25 cellular contexts compared by ENCODE assay signal in genomic region chr5:78605611-78606010, GRCh38. TPM values are rescaled to one million over a fixed set of nuclear protein-coding genes. Genes with fewer than 3 reads are reported as not detected.
A peak's percentile ranks its signal among the peaks of the same experiment; 100 is the strongest.
DNase-seq lines count a peak whose midpoint lies in the region; ATAC-seq and TF ChIP-seq lines count a peak whose summit lies in the region.
"Had no signal": no experiment of that assay in that cellular context is flagged by ENCODE, and none has a peak within 500 bp of the region (broad histone marks: within the 10 kb centered on the region; RNA-seq: fewer than 3 reads in every experiment).

No MANE protein-coding gene starts in this region.

- no peaks in the 10 kb centered on the region for H3K9me3 ChIP-seq in mesenchymal stem cell (ENCODE audit: control insufficient read depth, low read length)
- H3K9me3 ChIP-seq: gastroesophageal sphincter, transverse colon had no signal

- no peak overlapping the region for H3K18ac ChIP-seq in mesenchymal stem cell (ENCODE audit: low read depth in 1 of 2, low read length in 2 of 2)

- peak; percentile 34 for DNase-seq in A172 (ENCODE audit: low spot score)
- peak; percentile 36 for DNase-seq in HT1080 (ENCODE audit: low read depth)
- DNase-seq in brain microvascular endothelial cell: no peak
- DNase-seq in mesenchymal stem cell: no peak
- no peak for DNase-seq in activated CD4-positive, alpha-beta T cell treated with anti-CD3 and anti-CD28 coated beads for 1 hour
- no peak for DNase-seq in CD14-positive monocyte (ENCODE audit: low spot score)
- DNase-seq in HEK293T (ENCODE audit: extremely low spot score): no peak
- DNase-seq: activated CD4-positive, CD25-positive, alpha-beta regulatory T cell treated with anti-CD3 and anti-CD28 coated beads, Interleukin-2, amount 50 U/mL, for 72 hours; activated naive CD4-positive, alpha-beta T cell treated with anti-CD3 and anti-CD28 coated beads for 36 hours; activated T-cell treated with anti-CD3 and anti-CD28 coated beads, Interleukin-2, amount 50 U/mL, for 1 hour; amygdala; Calu3; islet precursor cell; NCI-H146; NCI-H748 treated with DMSO at 0.1 percent for 48 hours; SHP77 treated with DMSO at 0.1 percent for 48 hours; stimulated activated CD4-positive, alpha-beta T cell treated with anti-CD3 and anti-CD28 coated beads, Interleukin-4, amount 100 ng/mL, for 4 hours; transverse colon had no signal

- TF ChIP-seq CTCF in brain microvascular endothelial cell (IDR thresholded peaks at IDR 0.05; ENCODE audit: low read depth, low read length, missing control alignments) (no peak), CD14-positive monocyte (IDR thresholded peaks at IDR 0.05) (no peak)

- no peaks in the 10 kb centered on the region for H3K36me3 Mint-ChIP-seq in activated T-helper 17 cell treated with anti-CD3 and anti-CD28 coated beads, Interleukin-2, amount 50 U/mL, for 72 hours (ENCODE audit: low read depth)
- H3K36me3 Mint-ChIP-seq in CD14-positive monocyte: no peaks in the 10 kb centered on the region

- H3K27ac Mint-ChIP-seq in activated T-helper 17 cell treated with anti-CD3 and anti-CD28 coated beads, Interleukin-2, amount 50 U/mL, for 72 hours: no peak overlapping the region
- no peak overlapping the region for H3K27ac Mint-ChIP-seq in CD14-positive monocyte
- H3K27ac Mint-ChIP-seq: activated naive CD4-positive, alpha-beta T cell treated with anti-CD3 and anti-CD28 coated beads for 36 hours; GM23338; stimulated activated naive CD8-positive, alpha-beta T cell treated with anti-CD3 and anti-CD28 coated beads, Interleukin-15, Interleukin-2, amounts not matched to agents 100 ng/mL and 50 ng/mL, for 24 hours had no signal

- H4K91ac ChIP-seq in mesenchymal stem cell (ENCODE audit: low read length): no peak overlapping the region

- H3K4me3 ChIP-seq in brain microvascular endothelial cell (ENCODE audit: low read depth, low read length) (no peak overlapping the region), mesenchymal stem cell (ENCODE audit: insufficient read depth in 1 of 2, low read depth in 1 of 2, low read length in 2 of 2) (no peak overlapping the region)
- H3K4me3 ChIP-seq: BLaER1, gastroesophageal sphincter, GM23338, lung, transverse colon had no signal

- no peak overlapping the region for H3K23ac ChIP-seq in mesenchymal stem cell (ENCODE audit: low read length in 2 of 2)

- H3K9me3 Mint-ChIP-seq in activated T-helper 17 cell treated with anti-CD3 and anti-CD28 coated beads, Interleukin-2, amount 50 U/mL, for 72 hours: no peaks in the 10 kb centered on the region
- peaks cover 0 to 4% (median 0%) of the 10 kb centered on the region in 7 donors for H3K9me3 Mint-ChIP-seq in CD14-positive monocyte
- H3K9me3 Mint-ChIP-seq: activated naive CD4-positive, alpha-beta T cell treated with anti-CD3 and anti-CD28 coated beads for 36 hours; central memory CD8-positive, alpha-beta T cell; GM23338; stimulated activated naive CD8-positive, alpha-beta T cell treated with anti-CD3 and anti-CD28 coated beads, Interleukin-15, Interleukin-2, amounts not matched to agents 100 ng/mL and 50 ng/mL, for 24 hours had no signal

- peaks cover 3% of the 10 kb centered on the region for H3K36me3 ChIP-seq in brain microvascular endothelial cell (replicated peaks)
- H3K36me3 ChIP-seq in mesenchymal stem cell (ENCODE audit: control insufficient read depth in 1 of 2, insufficient read depth in 2 of 2, low read depth in 1 of 2, low read length in 2 of 2): peaks cover 0 to 19% of the 10 kb centered on the region in 2 experiments
- H3K36me3 ChIP-seq: BLaER1, gastroesophageal sphincter, transverse colon had no signal

- no peak overlapping the region for H2BK5ac ChIP-seq in mesenchymal stem cell (ENCODE audit: low read depth, low read length, poor library complexity, severe bottlenecking)

- H2BK120ac ChIP-seq in mesenchymal stem cell (ENCODE audit: low read depth, low read length): no peak overlapping the region

- H3K4me3 Mint-ChIP-seq in activated T-helper 17 cell treated with anti-CD3 and anti-CD28 coated beads, Interleukin-2, amount 50 U/mL, for 72 hours: no peak overlapping the region
- H3K4me3 Mint-ChIP-seq in CD14-positive monocyte: no peak overlapping the region
- H3K4me3 Mint-ChIP-seq: activated naive CD4-positive, alpha-beta T cell treated with anti-CD3 and anti-CD28 coated beads for 36 hours; central memory CD8-positive, alpha-beta T cell; GM23338; stimulated activated naive CD8-positive, alpha-beta T cell treated with anti-CD3 and anti-CD28 coated beads, Interleukin-15, Interleukin-2, amounts not matched to agents 100 ng/mL and 50 ng/mL, for 24 hours had no signal

- H3K14ac ChIP-seq in mesenchymal stem cell (ENCODE audit: low read length in 2 of 2): no peak overlapping the region

- peaks cover 9% of the 10 kb centered on the region for H3K79me1 ChIP-seq in mesenchymal stem cell (replicated peaks; ENCODE audit: low read length, poor library complexity, severe bottlenecking)

- no peak overlapping the region for H2AK5ac ChIP-seq in mesenchymal stem cell (ENCODE audit: low read length, severe bottlenecking)

- ATAC-seq in activated T-helper 17 cell treated with anti-CD3 and anti-CD28 coated beads, Interleukin-2, amount 50 U/mL, for 72 hours (replicated peaks): no peak
- ATAC-seq: gastroesophageal sphincter, GM23338 had no signal

- no peaks in the 10 kb centered on the region for H3K4me1 Mint-ChIP-seq in activated T-helper 17 cell treated with anti-CD3 and anti-CD28 coated beads, Interleukin-2, amount 50 U/mL, for 72 hours
- no peaks in the 10 kb centered on the region for H3K4me1 Mint-ChIP-seq in CD14-positive monocyte
- H3K4me1 Mint-ChIP-seq: central memory CD8-positive, alpha-beta T cell had no signal

- H3K4me2 ChIP-seq in mesenchymal stem cell (ENCODE audit: low read length, poor library complexity, severe bottlenecking): no peak overlapping the region
- H3K4me2 ChIP-seq: BLaER1, GM23338 had no signal

- CTCF ChIA-PET in HEK293T (lab: Yijun Ruan, JAX): no interaction called here

- peaks cover 14% of the 10 kb centered on the region for H3K27me3 Mint-ChIP-seq in activated T-helper 17 cell treated with anti-CD3 and anti-CD28 coated beads, Interleukin-2, amount 50 U/mL, for 72 hours
- peaks cover 3 to 8% (median 3%) of the 10 kb centered on the region in 3 donors for H3K27me3 Mint-ChIP-seq in CD14-positive monocyte (ENCODE audit: low read depth in 3 of 3)

- H2BK15ac ChIP-seq in mesenchymal stem cell (ENCODE audit: low read depth, poor library complexity, severe bottlenecking): no peak overlapping the region

- no peaks in the 10 kb centered on the region for H3K27me3 ChIP-seq in brain microvascular endothelial cell (replicated peaks)
- no peaks in the 10 kb centered on the region for H3K27me3 ChIP-seq in mesenchymal stem cell (ENCODE audit: control insufficient read depth in 1 of 2, insufficient read depth in 1 of 2, low read length in 2 of 2)
- H3K27me3 ChIP-seq: BLaER1, gastroesophageal sphincter, transverse colon had no signal

- peaks cover 13% of the 10 kb centered on the region for H3K4me1 ChIP-seq in mesenchymal stem cell (ENCODE audit: control insufficient read depth, insufficient read depth, low read depth, low read length)
- H3K4me1 ChIP-seq: BLaER1 had no signal

- no peak overlapping the region for H4K8ac ChIP-seq in mesenchymal stem cell (ENCODE audit: low read length)

- no peak overlapping the region for H2AFZ ChIP-seq in mesenchymal stem cell (ENCODE audit: low read depth, low read length)
- H2AFZ ChIP-seq: GM23338 had no signal

- intact Hi-C loops in CD14-positive monocyte (cut with micrococcal nuclease): no loop called here

- no peak overlapping the region for H3K4ac ChIP-seq in mesenchymal stem cell (ENCODE audit: low read depth in 1 of 2, low read length in 2 of 2)

- POLR2A ChIA-PET in HEK293T (lab: Yijun Ruan, JAX): no interaction called here

- WGBS in mesenchymal stem cell: 96% methylated on average over 2 of the region's 2 CpGs

- peak overlapping the region; percentile 9 for H3K9ac ChIP-seq in mesenchymal stem cell (ENCODE audit: low read length)
- H3K9ac ChIP-seq: BLaER1 had no signal

- in situ Hi-C loops in brain microvascular endothelial cell (cut with HindIII; ENCODE audit: low pct_ligation_motif_present, low sequenced_read_pairs): no loop called here

- no peak overlapping the region for H2BK12ac ChIP-seq in mesenchymal stem cell (ENCODE audit: low read length in 2 of 2)

- H3K27ac ChIP-seq in brain microvascular endothelial cell (peak overlapping the region; percentile 1), mesenchymal stem cell (ENCODE audit: low read length, poor library complexity, severe bottlenecking) (no peak overlapping the region)
- H3K27ac ChIP-seq: BLaER1 had no signal

TF ChIP-seq in HEK293T, 16 proteins besides CTCF, POLR2A, EP300 and RAD21:
- TF ChIP-seq HDGF (IDR thresholded peaks at IDR 0.05; ENCODE audit: borderline replicate concordance) (no peak), L3MBTL2 (conservative IDR thresholded peaks at IDR 0.05) (no peak), FOXK2 (IDR thresholded peaks at IDR 0.05) (no peak), PKNOX1 (IDR thresholded peaks at IDR 0.05) (no peak), ELF4 (IDR thresholded peaks at IDR 0.05) (no peak)

RNA-seq across cellular contexts. Expression of gene LHFPL2, which starts 43.0 kb away (rescaled TPM):
- total RNA-seq in A172 (2014; rRNA removed; shearing (Covaris generic)): 42.3 and 48.8 TPM in 2 replicates
- total RNA-seq in HT1080 (2014; rRNA removed; shearing (Covaris generic)): 18.8 and 25.9 TPM in 2 replicates
- polyA plus RNA-seq in HT1080 (2015; cell fraction: cytosol; rRNA removed): 20.3 and 24.0 TPM in 2 replicates
- 16.6 and 21.6 TPM in 2 replicates for polyA plus RNA-seq in HT1080 (2015; cell fraction: nucleus; rRNA removed)
- 13.5 TPM for polyA plus RNA-seq in mesenchymal stem cell (2013, experiment 1 of 2)
- polyA plus RNA-seq in mesenchymal stem cell (2013, experiment 2 of 2): 11.5 TPM
- under 1 TPM; 0.05 to 0.95 TPM for total RNA-seq in activated T-helper 17 cell treated with anti-CD3 and anti-CD28 coated beads, Interleukin-2, amount 50 U/mL, for 72 hours
- 10 to 100 TPM in 1 of 2 donors, 1 to 10 TPM in 1; 7.3 to 11.6 TPM for polyA plus RNA-seq in CD14-positive monocyte
- total RNA-seq: activated naive CD4-positive, alpha-beta T cell treated with anti-CD3 and anti-CD28 coated beads for 36 hours had no signal

Comparison
In these comparisons a context has a peak if more than half of its experiments do, and no peak if none do; other contexts are left out.
1. DNase-seq: peak in A172 (single experiment) and HT1080 (single experiment); none in brain microvascular endothelial cell (single experiment), mesenchymal stem cell (single experiment), activated CD4-positive, alpha-beta T cell treated with anti-CD3 and anti-CD28 coated beads for 1 hour (single experiment), CD14-positive monocyte (single experiment) and HEK293T (single experiment).
2. RNA of gene LHFPL2, which starts 43.0 kb away (total RNA-seq): 42.3 to 48.8 TPM in A172 and 18.8 to 25.9 TPM in HT1080; 0.05 to 0.95 TPM in activated T-helper 17 cell treated with anti-CD3 and anti-CD28 coated beads, Interleukin-2, amount 50 U/mL, for 72 hours; every median in the first group is over 10 times any median in the second.